ENCODE assay signal across 13 cellular contexts in the genomic region with DNA sequence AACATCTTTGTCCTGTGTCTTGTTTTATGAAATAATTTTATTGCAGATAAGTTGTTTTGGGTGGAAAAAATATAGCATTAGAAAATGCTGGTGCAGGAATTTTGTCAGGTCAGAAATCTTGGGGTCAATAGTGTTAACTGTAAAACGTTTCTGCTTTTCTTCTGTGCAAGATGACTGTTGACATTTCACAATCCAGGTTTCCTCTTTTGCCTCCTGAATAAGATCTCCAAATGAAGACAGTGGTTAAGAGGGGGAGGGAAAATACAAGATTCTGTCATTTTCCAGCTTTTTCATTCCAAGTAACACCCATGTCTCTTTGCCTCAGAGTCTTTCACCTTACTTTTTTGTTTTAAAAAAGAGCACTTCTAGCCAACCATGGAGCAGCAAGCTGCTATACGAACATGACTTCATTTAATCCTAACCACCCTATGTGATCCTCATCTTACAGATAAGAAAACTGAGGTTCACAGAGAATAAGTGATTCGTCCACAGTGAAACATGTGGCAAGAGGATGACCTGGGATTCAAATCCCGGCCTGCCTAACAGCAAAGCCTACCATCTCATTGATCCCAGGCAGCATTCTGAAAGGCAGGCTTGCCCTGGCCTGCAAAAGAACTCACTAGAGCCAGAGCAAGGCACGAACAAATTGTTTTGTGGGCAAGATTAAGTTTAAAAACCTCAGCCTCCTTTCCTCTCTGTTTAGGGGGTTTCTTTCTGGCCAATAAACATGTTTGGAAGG. TPM values are rescaled to one million over a fixed set of nuclear protein-coding genes. Genes with fewer than 3 reads are reported as not detected.
DNase-seq lines count a peak whose midpoint lies in the region; ATAC-seq, FAIRE-seq and TF ChIP-seq lines count a peak whose summit lies in the region.
"Had no signal": no experiment of that assay in that cellular context is flagged by ENCODE, and none has a peak within 500 bp of the region (broad histone marks: within the 10 kb centered on the region; RNA-seq: fewer than 3 reads in every experiment).

No MANE protein-coding gene starts in this region.

- H3K36me3 ChIP-seq in SK-N-SH (replicated peaks in 1 of 2; ENCODE audit: control insufficient read depth in 1 of 2, insufficient read depth in 2 of 2, low read length in 1 of 2) (no peaks in the 10 kb centered on the region), keratinocyte (ENCODE audit: control insufficient read depth in 2 of 2, extremely low read depth in 1 of 2, insufficient read depth in 2 of 2, low read length in 2 of 2) (no peaks in the 10 kb centered on the region)
- H3K36me3 ChIP-seq: thyroid gland had no signal

- no peaks in the 10 kb centered on the region for H3F3A ChIP-seq in SK-N-SH (replicated peaks; ENCODE audit: insufficient read depth)

- peak overlapping the region; percentile 46 for H3K27ac Mint-ChIP-seq in activated CD8-positive, alpha-beta memory T cell treated with anti-CD3 and anti-CD28 coated beads, Interleukin-2, amount 10 ng/mL, durations not matched to agents 7 days and 5 days
- peak overlapping the region; percentile 51 for H3K27ac Mint-ChIP-seq in stimulated activated naive B cell treated with anti-CD40 and anti-IgM and Interleukin-4, amounts not matched to agents 10 μg/mL and 1 μg/mL and 100 μg/mL, for 72 hours
- H3K27ac Mint-ChIP-seq in naive thymus-derived CD8-positive, alpha-beta T cell, result peak overlapping the region in 3 of 10 donors; percentile 1 to 82 (median 75)

- H3K4me2 ChIP-seq in SK-N-SH (peak overlapping the region; percentile 52; the same call in 1 of the 2 replicates), keratinocyte (ENCODE audit: control insufficient read depth, extremely low read depth, insufficient read depth, low read depth, low read length) (peak overlapping the region; percentile 6)
- H3K4me2 ChIP-seq: A549 had no signal

- H3K27me3 ChIP-seq in SK-N-SH (ENCODE audit: insufficient read depth), result no peaks in the 10 kb centered on the region
- no peaks in the 10 kb centered on the region for H3K27me3 ChIP-seq in keratinocyte (ENCODE audit: control insufficient read depth, extremely low read depth, insufficient read depth, low read length)
- H3K27me3 ChIP-seq: thyroid gland had no signal

- CTCF ChIA-PET in activated CD8-positive, alpha-beta memory T cell treated with anti-CD3 and anti-CD28 coated beads, Interleukin-2, amount 10 ng/mL, durations not matched to agents 7 days and 5 days (lab: Charles Lee), result interaction anchor here (1.0 to 1.3 kb wide), 3 partner anchors 11 to 73 kb away, joined by 3 to 4 read pairs (median 3); no protein-coding TSS in a partner anchor
- CTCF ChIA-PET in SK-N-SH (lab: Yijun Ruan, JAX), result no interaction called here

- H3K9me3 ChIP-seq in SK-N-SH (no peaks in the 10 kb centered on the region), keratinocyte (ENCODE audit: control insufficient read depth, low read depth, low read length) (no peaks in the 10 kb centered on the region)
- H3K9me3 ChIP-seq: A549, thyroid gland had no signal

- peaks cover 6% of the 10 kb centered on the region for H3K9me3 Mint-ChIP-seq in activated CD8-positive, alpha-beta memory T cell treated with anti-CD3 and anti-CD28 coated beads, Interleukin-2, amount 10 ng/mL, durations not matched to agents 7 days and 5 days (ENCODE audit: low read depth)
- H3K9me3 Mint-ChIP-seq in stimulated activated naive B cell treated with anti-CD40 and anti-IgM and Interleukin-4, amounts not matched to agents 10 μg/mL and 1 μg/mL and 100 μg/mL, for 72 hours, result no peaks in the 10 kb centered on the region
- H3K9me3 Mint-ChIP-seq in naive thymus-derived CD8-positive, alpha-beta T cell, result peaks cover 0 to 6% (median 2%) of the 10 kb centered on the region in 9 donors

- H4K20me1 ChIP-seq in SK-N-SH (ENCODE audit: insufficient read depth) (no peaks in the 10 kb centered on the region), keratinocyte (ENCODE audit: control insufficient read depth, extremely low read depth, insufficient read depth, low read length) (no peaks in the 10 kb centered on the region)

- 46% methylated on average over 5 of the region's 5 CpGs for WGBS in SK-N-SH (ENCODE audit: low lambda C conversion rate)

- no peaks in the 10 kb centered on the region for H3K9me1 ChIP-seq in keratinocyte (ENCODE audit: control insufficient read depth, extremely low read depth, insufficient read depth, low read length)

- peak overlapping the region; percentile 81 for H3K4me3 Mint-ChIP-seq in activated CD8-positive, alpha-beta memory T cell treated with anti-CD3 and anti-CD28 coated beads, Interleukin-2, amount 10 ng/mL, durations not matched to agents 7 days and 5 days
- H3K4me3 Mint-ChIP-seq in stimulated activated naive B cell treated with anti-CD40 and anti-IgM and Interleukin-4, amounts not matched to agents 10 μg/mL and 1 μg/mL and 100 μg/mL, for 72 hours, result peak overlapping the region; percentile 73 to 77
- H3K4me3 Mint-ChIP-seq in naive thymus-derived CD8-positive, alpha-beta T cell, result peak overlapping the region in 2 of 10 donors; percentile 80 to 95

- peaks cover 73% of the 10 kb centered on the region for H3K4me1 Mint-ChIP-seq in activated CD8-positive, alpha-beta memory T cell treated with anti-CD3 and anti-CD28 coated beads, Interleukin-2, amount 10 ng/mL, durations not matched to agents 7 days and 5 days
- H3K4me1 Mint-ChIP-seq in stimulated activated naive B cell treated with anti-CD40 and anti-IgM and Interleukin-4, amounts not matched to agents 10 μg/mL and 1 μg/mL and 100 μg/mL, for 72 hours, result peaks cover 61 to 83% of the 10 kb centered on the region in 2 donors
- H3K4me1 Mint-ChIP-seq in naive thymus-derived CD8-positive, alpha-beta T cell, result peaks cover 1 to 85% (median 5%) of the 10 kb centered on the region in 4 donors

- H3K27ac ChIP-seq in SK-N-SH (ENCODE audit: low read depth in 2 of 2, low read length in 1 of 2) (peak overlapping the region in 1 of 2 experiments; percentile 20; a peak in 2 of 4 replicates), keratinocyte (ENCODE audit: control insufficient read depth, insufficient read depth, low read length) (peak overlapping the region; percentile 10)
- H3K27ac ChIP-seq: A549, thyroid gland had no signal

- ATAC-seq in activated CD8-positive, alpha-beta memory T cell treated with anti-CD3 and anti-CD28 coated beads, Interleukin-2, amount 10 ng/mL, durations not matched to agents 7 days and 5 days, result no peak
- no peak for ATAC-seq in stimulated activated naive B cell treated with anti-CD40 and anti-IgM and Interleukin-4, amounts not matched to agents 10 μg/mL and 1 μg/mL and 100 μg/mL, for 72 hours (replicated peaks)
- ATAC-seq in naive thymus-derived CD8-positive, alpha-beta T cell, result no peak
- ATAC-seq in HG02852 (IDR thresholded peaks at IDR 0.05; ENCODE audit: unreplicated experiment), result no peak

- dilution Hi-C loops in keratinocyte (cut with MboI; ENCODE audit: extremely low pct_ligation_motif_present, low sequenced_read_pairs), result no loop called here

- no peak for FAIRE-seq in keratinocyte (lab: Jason Lieb, UNC)
- FAIRE-seq: A549 had no signal

- H3K9ac ChIP-seq in SK-N-SH, result no peak overlapping the region; the same call in 1 of the 2 replicates
- H3K9ac ChIP-seq in keratinocyte (ENCODE audit: control insufficient read depth, extremely low read depth, insufficient read depth, low read length), result peak overlapping the region; percentile 38

- peaks cover 34% of the 10 kb centered on the region for H3K36me3 Mint-ChIP-seq in activated CD8-positive, alpha-beta memory T cell treated with anti-CD3 and anti-CD28 coated beads, Interleukin-2, amount 10 ng/mL, durations not matched to agents 7 days and 5 days
- H3K36me3 Mint-ChIP-seq in stimulated activated naive B cell treated with anti-CD40 and anti-IgM and Interleukin-4, amounts not matched to agents 10 μg/mL and 1 μg/mL and 100 μg/mL, for 72 hours, result peaks cover 20 to 23% of the 10 kb centered on the region in 2 donors
- H3K36me3 Mint-ChIP-seq in naive thymus-derived CD8-positive, alpha-beta T cell, result peaks cover 0 to 2% (median 0%) of the 10 kb centered on the region in 3 donors

- no peak for TF ChIP-seq EP300 in SK-N-SH (IDR thresholded peaks at IDR 0.05; ENCODE audit: borderline replicate concordance in 1 of 2, low read depth in 1 of 2, low read length in 1 of 2)

- H3K4me3 ChIP-seq in SK-N-SH (ENCODE audit: low read depth in 2 of 2, low read length in 1 of 2), result no peak overlapping the region
- H3K4me3 ChIP-seq in keratinocyte (ENCODE audit: control insufficient read depth in 2 of 3, extremely low read depth in 1 of 3, insufficient read depth in 2 of 3, low read depth in 1 of 3, low read length in 3 of 3), result no peak overlapping the region
- H3K4me3 ChIP-seq: A549, thyroid gland had no signal

- TF ChIP-seq RAD21 in SK-N-SH (IDR thresholded peaks at IDR 0.05; ENCODE audit: low read length), result no peak

- no peaks in the 10 kb centered on the region for H3K27me3 Mint-ChIP-seq in activated CD8-positive, alpha-beta memory T cell treated with anti-CD3 and anti-CD28 coated beads, Interleukin-2, amount 10 ng/mL, durations not matched to agents 7 days and 5 days
- no peaks in the 10 kb centered on the region for H3K27me3 Mint-ChIP-seq in stimulated activated naive B cell treated with anti-CD40 and anti-IgM and Interleukin-4, amounts not matched to agents 10 μg/mL and 1 μg/mL and 100 μg/mL, for 72 hours
- no peaks in the 10 kb centered on the region for H3K27me3 Mint-ChIP-seq in naive thymus-derived CD8-positive, alpha-beta T cell

- TF ChIP-seq CTCF in SK-N-SH (IDR thresholded peaks at IDR 0.05) (no peak), keratinocyte (optimal IDR thresholded peaks at IDR 0.05 in 1 of 3, IDR thresholded peaks at IDR 0.05 in 1 of 3, conservative IDR thresholded peaks at IDR 0.05 in 1 of 3; ENCODE audit: extremely low read depth in 1 of 3, insufficient read depth in 2 of 3, low read length in 3 of 3) (no peak)

- H3K4me1 ChIP-seq in SK-N-SH (ENCODE audit: control insufficient read depth in 1 of 2, insufficient read depth in 2 of 2, low read depth in 1 of 2, low read length in 1 of 2), result no peaks in the 10 kb centered on the region
- H3K4me1 ChIP-seq in keratinocyte (ENCODE audit: control insufficient read depth, extremely low read depth, insufficient read depth, low read length), result peaks cover 15% of the 10 kb centered on the region
- H3K4me1 ChIP-seq: A549, thyroid gland had no signal

- POLR2A ChIA-PET in SK-N-SH (lab: Yijun Ruan, JAX), result no interaction called here
- POLR2A ChIA-PET in naive thymus-derived CD8-positive, alpha-beta T cell (lab: Charles Lee), result no interaction called here

- H2AFZ ChIP-seq in SK-N-SH (ENCODE audit: low read depth) (no peak overlapping the region; the same call in 1 of the 2 replicates), keratinocyte (ENCODE audit: control insufficient read depth, low read length) (peak overlapping the region; percentile 27)

- H3K79me2 ChIP-seq in SK-N-SH (ENCODE audit: insufficient read depth), result no peaks in the 10 kb centered on the region
- no peaks in the 10 kb centered on the region for H3K79me2 ChIP-seq in keratinocyte (ENCODE audit: control insufficient read depth, insufficient read depth, low read length)

- H3K9me2 ChIP-seq in SK-N-SH, result no peaks in the 10 kb centered on the region

- DNase-seq in activated CD8-positive, alpha-beta memory T cell treated with anti-CD3 and anti-CD28 coated beads, Interleukin-2, amount 10 ng/mL, durations not matched to agents 7 days and 5 days, result no peak
- no peak for DNase-seq in activated CD8-positive, alpha-beta memory T cell treated with anti-CD3 and anti-CD28 coated beads for 24 hours
- DNase-seq in SK-N-SH (no peak), keratinocyte (ENCODE audit: low read depth, low spot score) (no peak), globus pallidus (ENCODE audit: low spot score) (no peak)
- DNase-seq in stimulated activated naive B cell treated with anti-CD40 and anti-IgM and Interleukin-4, amounts not matched to agents 10 μg/mL and 1 μg/mL and 100 μg/mL, for 72 hours, result no peak
- DNase-seq in naive thymus-derived CD8-positive, alpha-beta T cell, result no peak
- DNase-seq: KG1, thyroid gland had no signal

RNA-seq across cellular contexts. Expression of a gene that starts 3.0 kb away (rescaled TPM):
- 10 to 100 TPM; 31.8 to 42.5 TPM for total RNA-seq in activated CD8-positive, alpha-beta memory T cell treated with anti-CD3 and anti-CD28 coated beads, Interleukin-2, amount 10 ng/mL, durations not matched to agents 7 days and 5 days
- 0.02 TPM in 2 replicates for polyA plus RNA-seq in SK-N-SH (2012; rRNA removed)
- polyA plus RNA-seq in SK-N-SH (2012; cell fraction: cytosol; rRNA removed), result 0.01 TPM in 2 replicates
- polyA plus RNA-seq in SK-N-SH (2012; cell fraction: nucleus; rRNA removed), result 0.02 and 0.08 TPM in 2 replicates
- 0.04 to 0.28 TPM in 2 of 3 replicates, not detected in the other for polyA plus RNA-seq in keratinocyte
- polyA plus RNA-seq in keratinocyte (2011; ENCODE audit: low read depth), result not detected
- polyA plus RNA-seq in keratinocyte (2011; cell fraction: cytosol; rRNA removed), result 0.02 TPM in 1 of 2 replicates, not detected in the other
- polyA plus RNA-seq in keratinocyte (2011; cell fraction: nucleus; rRNA removed), result not detected in 2 replicates
- polyA plus RNA-seq in keratinocyte (2012; ENCODE audit: low replicate concordance), result not detected in 2 replicates
- polyA minus RNA-seq in keratinocyte, result not detected in 3 replicates
- polyA minus RNA-seq in keratinocyte (2011; cell fraction: cytosol; rRNA and poly(A)+ RNA removed), result not detected
- not detected in 2 replicates for polyA minus RNA-seq in keratinocyte (2011; cell fraction: nucleus; rRNA and poly(A)+ RNA removed)
- total RNA-seq in naive thymus-derived CD8-positive, alpha-beta T cell, result 1 to 10 TPM; 3.9 TPM
- 100 to 1,000 TPM in 1 of 3 donors, 1 to 10 TPM in 2; 2.6 to 148 (median 3.0) TPM for polyA plus RNA-seq in naive thymus-derived CD8-positive, alpha-beta T cell
- total RNA-seq: epithelial cell of proximal tubule, G401 had no signal

RNA-seq across cellular contexts. Expression of a gene that starts 48.3 kb away (rescaled TPM):
- not detected for total RNA-seq in activated CD8-positive, alpha-beta memory T cell treated with anti-CD3 and anti-CD28 coated beads, Interleukin-2, amount 10 ng/mL, durations not matched to agents 7 days and 5 days
- 55.5 and 63.0 TPM in 2 replicates for polyA plus RNA-seq in SK-N-SH (2012; rRNA removed)
- 63.9 and 65.4 TPM in 2 replicates for polyA plus RNA-seq in SK-N-SH (2012; cell fraction: cytosol; rRNA removed)
- 23.3 and 32.4 TPM in 2 replicates for polyA plus RNA-seq in SK-N-SH (2012; cell fraction: nucleus; rRNA removed)
- 0.04 TPM in 1 of 3 replicates, not detected in the others for polyA plus RNA-seq in keratinocyte
- polyA plus RNA-seq in keratinocyte (2011; ENCODE audit: low read depth), result not detected
- polyA plus RNA-seq in keratinocyte (2011; cell fraction: cytosol; rRNA removed), result 0.04 TPM in 2 replicates
- polyA plus RNA-seq in keratinocyte (2011; cell fraction: nucleus; rRNA removed), result not detected in 2 replicates
- polyA plus RNA-seq in keratinocyte (2012; ENCODE audit: low replicate concordance), result 0.13 TPM in 1 of 2 replicates, not detected in the other
- polyA minus RNA-seq in keratinocyte, result not detected in 3 replicates
- polyA minus RNA-seq in keratinocyte (2011; cell fraction: cytosol; rRNA and poly(A)+ RNA removed), result not detected
- not detected in 2 replicates for polyA minus RNA-seq in keratinocyte (2011; cell fraction: nucleus; rRNA and poly(A)+ RNA removed)
- total RNA-seq in naive thymus-derived CD8-positive, alpha-beta T cell, result not detected
- not detected for polyA plus RNA-seq in naive thymus-derived CD8-positive, alpha-beta T cell

Comparison
In these comparisons a context has a peak if more than half of its experiments do, and no peak if none do; other contexts are left out.
1. RNA of a gene that starts 48.3 kb away (polyA plus RNA-seq): 23.3 to 65.4 TPM in SK-N-SH; 0.04 to 0.13 TPM in keratinocyte and not detected in naive thymus-derived CD8-positive, alpha-beta T cell; every median in the first group is over 10 times any median in the second.